ENCODE assay signal across 7 cellular contexts in the genomic region with DNA sequence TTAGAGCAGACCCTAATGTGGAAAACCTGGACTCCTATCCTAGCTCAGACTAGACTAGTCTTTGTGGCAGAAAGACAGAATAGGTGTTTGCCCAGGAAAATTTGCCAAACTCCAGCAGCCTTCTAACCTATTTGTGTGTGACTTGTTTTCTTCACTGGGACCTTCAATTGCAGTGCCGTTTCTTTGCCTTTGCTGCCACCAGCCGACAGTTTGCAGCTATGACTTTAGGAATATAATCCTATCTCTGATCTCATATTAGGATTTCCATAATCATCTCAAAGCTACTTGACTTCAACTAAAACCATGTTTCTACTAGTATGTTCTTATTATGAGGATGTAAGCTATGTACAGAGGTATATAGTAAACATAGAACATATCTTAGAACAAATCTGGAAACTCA.
DNase-seq lines count a peak whose midpoint lies in the region; ATAC-seq and TF ChIP-seq lines count a peak whose summit lies in the region.

No MANE protein-coding gene starts in this region.

- no peak overlapping the region for H3K4me3 Mint-ChIP-seq in type B pancreatic cell

- H3K4me3 ChIP-seq in SU-DHL-6 (ENCODE audit: insufficient read depth, low read length, poor library complexity, severe bottlenecking) (no peak overlapping the region), fibroblast of villous mesenchyme (ENCODE audit: low read depth, low read length) (no peak overlapping the region)

- no peaks in the 10 kb centered on the region for H3K27me3 ChIP-seq in SU-DHL-6 (ENCODE audit: low read length)

- no peaks in the 10 kb centered on the region for H3K9me2 ChIP-seq in SU-DHL-6 (replicated peaks; ENCODE audit: insufficient read depth, low read length)

- H4K20me1 ChIP-seq in SU-DHL-6 (ENCODE audit: low read depth, low read length), result no peaks in the 10 kb centered on the region

- H3K36me3 ChIP-seq in SU-DHL-6 (ENCODE audit: low read length), result no peaks in the 10 kb centered on the region

- no peak overlapping the region for H3K27ac ChIP-seq in SU-DHL-6 (ENCODE audit: low read depth, low read length)

- H3F3A ChIP-seq in SU-DHL-6 (ENCODE audit: insufficient read depth), result no peaks in the 10 kb centered on the region

- H3K9me3 ChIP-seq in SU-DHL-6 (ENCODE audit: insufficient read depth, low read length), result no peaks in the 10 kb centered on the region

- no peak overlapping the region for H3K9ac ChIP-seq in SU-DHL-6 (ENCODE audit: low read length)

- H3K36me3 Mint-ChIP-seq in type B pancreatic cell, result no peaks in the 10 kb centered on the region

- TF ChIP-seq CTCF in SU-DHL-6 (IDR thresholded peaks at IDR 0.05; ENCODE audit: insufficient read depth, low read length, poor library complexity, severe bottlenecking) (peak; percentile 35), fibroblast of villous mesenchyme (IDR thresholded peaks at IDR 0.05; ENCODE audit: insufficient read depth, low read depth, low read length) (peak; percentile 50), type B pancreatic cell (conservative IDR thresholded peaks at IDR 0.05) (peak; percentile 62)

- H3K4me1 Mint-ChIP-seq in type B pancreatic cell (ENCODE audit: unreplicated experiment), result no peaks in the 10 kb centered on the region

- no peak overlapping the region for H3K27ac Mint-ChIP-seq in type B pancreatic cell

- no peak overlapping the region for H3K4me2 ChIP-seq in SU-DHL-6 (ENCODE audit: low read depth, low read length, poor library complexity, severe bottlenecking)

- no peaks in the 10 kb centered on the region for H3K27me3 Mint-ChIP-seq in type B pancreatic cell

- H3K9me3 Mint-ChIP-seq in type B pancreatic cell, result no peaks in the 10 kb centered on the region

- H2AFZ ChIP-seq in SU-DHL-6 (ENCODE audit: low read depth, low read length, severe bottlenecking), result no peak overlapping the region

- ATAC-seq in GM19328 (IDR thresholded peaks at IDR 0.05; ENCODE audit: unreplicated experiment), result no peak
- ATAC-seq in GM18868 (IDR thresholded peaks at IDR 0.05; ENCODE audit: unreplicated experiment), result no peak

- DNase-seq in ELR (ENCODE audit: low read depth), result peak; percentile 50
- peak; percentile 75 for DNase-seq in HT-29 (ENCODE audit: low spot score)
- peak; percentile 30 for DNase-seq in fibroblast of villous mesenchyme (ENCODE audit: low read depth)
- no peak for DNase-seq in type B pancreatic cell (ENCODE audit: extremely low spot score, unreplicated experiment)

- H3K79me2 ChIP-seq in SU-DHL-6 (ENCODE audit: insufficient read depth, low read length), result no peaks in the 10 kb centered on the region
